ENCODE assay signal across 21 cellular contexts in genomic region chr3:86029590-86029989, GRCh38.
DNase-seq lines count a peak whose midpoint lies in the region; ATAC-seq and TF ChIP-seq lines count a peak whose summit lies in the region.
"Had no signal": no experiment of that assay in that cellular context is flagged by ENCODE, and none has a peak within 500 bp of the region (broad histone marks: within the 10 kb centered on the region; RNA-seq: fewer than 3 reads in every experiment).

No MANE protein-coding gene starts in this region.

- no peak overlapping the region for H3K9ac ChIP-seq in mammary epithelial cell (ENCODE audit: insufficient read depth, low read length)

- no peak overlapping the region for H3K4me3 ChIP-seq in GM23338
- H3K4me3 ChIP-seq in mammary epithelial cell (replicated peaks in 1 of 3; ENCODE audit: insufficient read depth in 1 of 3, low read depth in 2 of 3, low read length in 3 of 3) = no peak overlapping the region
- H3K4me3 ChIP-seq: gastroesophageal sphincter, right atrium auricular region, upper lobe of left lung had no signal

- H3F3A ChIP-seq in GM23338 (replicated peaks; ENCODE audit: low read depth) = no peaks in the 10 kb centered on the region

- H3K27ac ChIP-seq in GM23338 (ENCODE audit: low read depth) (no peak overlapping the region), mammary epithelial cell (ENCODE audit: insufficient read depth, low read depth, low read length) (no peak overlapping the region)
- H3K27ac ChIP-seq: gastroesophageal sphincter, right atrium auricular region, upper lobe of left lung had no signal

- H3K9me3 Mint-ChIP-seq in GM23338 = no peaks in the 10 kb centered on the region

- no peaks in the 10 kb centered on the region for H3K4me1 ChIP-seq in GM23338 (ENCODE audit: insufficient read depth)
- no peaks in the 10 kb centered on the region for H3K4me1 ChIP-seq in mammary epithelial cell (ENCODE audit: insufficient read depth, low read length)
- H3K4me1 ChIP-seq: BE2C, Caco-2, gastroesophageal sphincter, right atrium auricular region, upper lobe of left lung had no signal

- H3K79me2 ChIP-seq in GM23338 (replicated peaks; ENCODE audit: insufficient read depth) (no peaks in the 10 kb centered on the region), mammary epithelial cell (ENCODE audit: insufficient read depth, low read length) (no peaks in the 10 kb centered on the region)

- H3K27me3 Mint-ChIP-seq in GM23338 (ENCODE audit: insufficient read depth, low read depth, poor library complexity) = no peaks in the 10 kb centered on the region
- H3K27me3 Mint-ChIP-seq: activated CD4-positive, alpha-beta memory T cell treated with anti-CD3 and anti-CD28 coated beads for 36 hours; memory B cell; naive thymus-derived CD4-positive, alpha-beta T cell had no signal

- no peak overlapping the region for H2AFZ ChIP-seq in GM23338
- no peak overlapping the region for H2AFZ ChIP-seq in mammary epithelial cell (ENCODE audit: low read depth, low read length)

- DNase-seq in GM23338 (ENCODE audit: low spot score) = peak; percentile 3
- DNase-seq in NCI-H226 = peak; percentile 59
- DNase-seq in mammary epithelial cell = peak; percentile 15
- no peak for DNase-seq in omental fat pad (ENCODE audit: low spot score)
- no peak for DNase-seq in AML-193 (lab: John Stamatoyannopoulos, UW)
- no peak for DNase-seq in GM13976 (ENCODE audit: low spot score)
- DNase-seq: activated CD4-positive, alpha-beta memory T cell treated with anti-CD3 and anti-CD28 coated beads for 36 hours; activated naive CD4-positive, alpha-beta T cell treated with Interleukin-2 at 50 U/mL for 16 hours; BE2C; Caco-2; cerebellar nuclear complex; naive thymus-derived CD4-positive, alpha-beta T cell; NCI-H1092; NCI-H82; upper lobe of left lung had no signal

- H3K9me2 ChIP-seq in GM23338 (ENCODE audit: insufficient read depth) = no peaks in the 10 kb centered on the region

- no peaks in the 10 kb centered on the region; the same call in 1 of the 3 replicates for H3K4me1 Mint-ChIP-seq in GM23338
- H3K4me1 Mint-ChIP-seq: memory B cell; naive thymus-derived CD4-positive, alpha-beta T cell had no signal

- in situ Hi-C loops in mammary epithelial cell (cut with MboI; ENCODE audit: low sequenced_read_pairs in 2 of 2) = no loop called here
- in situ Hi-C loops in GM13976 (cut with MboI; ENCODE audit: low sequenced_read_pairs, unreplicated experiment) = no loop called here

- CTCF ChIA-PET in mammary epithelial cell (lab: Charles Lee; ENCODE audit: low non-redundant PET) = no interaction called here

- intact Hi-C loops in mammary epithelial cell (cut with micrococcal nuclease) = no loop called here

- H3K36me3 ChIP-seq in GM23338 (ENCODE audit: insufficient read depth) (no peaks in the 10 kb centered on the region), mammary epithelial cell (ENCODE audit: insufficient read depth, low read length) (no peaks in the 10 kb centered on the region)
- H3K36me3 ChIP-seq: BE2C, gastroesophageal sphincter, right atrium auricular region, upper lobe of left lung had no signal

- H3K27ac Mint-ChIP-seq in GM23338 = peak overlapping the region; percentile 31; the same call in 1 of the 2 replicates
- H3K27ac Mint-ChIP-seq: activated CD4-positive, alpha-beta memory T cell treated with anti-CD3 and anti-CD28 coated beads for 36 hours; memory B cell; naive thymus-derived CD4-positive, alpha-beta T cell; T-helper 1 cell treated with Interleukin-12 subunit alpha and Interleukin-12 subunit beta and Interleukin-4 antibody, amounts not matched to agents 30 μg/mL and 1 μg/mL, for 36 hours had no signal

- H3K9me3 ChIP-seq in mammary epithelial cell (replicated peaks; ENCODE audit: insufficient read depth, low read length) = no peaks in the 10 kb centered on the region
- H3K9me3 ChIP-seq: BE2C, Caco-2, gastroesophageal sphincter, right atrium auricular region, upper lobe of left lung had no signal

- no peaks in the 10 kb centered on the region for H3K36me3 Mint-ChIP-seq in GM23338 (ENCODE audit: low read depth)
- H3K36me3 Mint-ChIP-seq: activated CD4-positive, alpha-beta memory T cell treated with anti-CD3 and anti-CD28 coated beads for 36 hours; memory B cell; naive thymus-derived CD4-positive, alpha-beta T cell had no signal

- no TSS peak for BruUV-seq in mammary epithelial cell (replicated peaks; lab: Mats Ljungman, UMichigan)

- dilution Hi-C loops in mammary epithelial cell (cut with HindIII; ENCODE audit: low sequenced_read_pairs) = no loop called here

- ATAC-seq in GM23338 (no peak), omental fat pad (ENCODE audit: low FRiP score) (peak; percentile 57), GM19324 (IDR thresholded peaks at IDR 0.05; ENCODE audit: low FRiP score, unreplicated experiment) (no peak)
- ATAC-seq: esophagus mucosa; gastroesophageal sphincter; naive thymus-derived CD4-positive, alpha-beta T cell had no signal

- 100% methylated on average over 1 of the region's 1 CpG for WGBS in mammary epithelial cell (ENCODE audit: low coverage, missing lambda C conversion rate)

- H4K20me1 ChIP-seq in GM23338 (replicated peaks; ENCODE audit: insufficient read depth) (no peaks in the 10 kb centered on the region), mammary epithelial cell (ENCODE audit: insufficient read depth, low read length) (no peaks in the 10 kb centered on the region)

- H3K4me3 Mint-ChIP-seq in GM23338 = no peak overlapping the region
- H3K4me3 Mint-ChIP-seq: activated CD4-positive, alpha-beta memory T cell treated with anti-CD3 and anti-CD28 coated beads for 36 hours; memory B cell; naive thymus-derived CD4-positive, alpha-beta T cell; T-helper 1 cell treated with Interleukin-12 subunit alpha and Interleukin-12 subunit beta and Interleukin-4 antibody, amounts not matched to agents 30 μg/mL and 1 μg/mL, for 36 hours had no signal

- H3K4me2 ChIP-seq in GM23338 (no peak overlapping the region), mammary epithelial cell (ENCODE audit: insufficient read depth, low read depth, low read length) (no peak overlapping the region)

- H3K27me3 ChIP-seq in GM23338 (ENCODE audit: insufficient read depth) = no peaks in the 10 kb centered on the region
- no peaks in the 10 kb centered on the region for H3K27me3 ChIP-seq in mammary epithelial cell (ENCODE audit: insufficient read depth, low read length)
- H3K27me3 ChIP-seq: BE2C, gastroesophageal sphincter, right atrium auricular region, upper lobe of left lung had no signal

- TF ChIP-seq CTCF in GM23338 (conservative IDR thresholded peaks at IDR 0.05; ENCODE audit: low read depth in 2 of 2) = no peak
- TF ChIP-seq CTCF in mammary epithelial cell (conservative IDR thresholded peaks at IDR 0.05 in 1 of 2, IDR thresholded peaks at IDR 0.05 in 1 of 2; ENCODE audit: extremely low read depth in 1 of 2, insufficient read depth in 1 of 2, low read depth in 1 of 2, low read length in 2 of 2) = no peak
- TF ChIP-seq CTCF in omental fat pad (IDR thresholded peaks at IDR 0.05) = no peak
- no peak for TF ChIP-seq CTCF in GM13976 (IDR thresholded peaks at IDR 0.05; ENCODE audit: borderline replicate concordance, control extremely low read depth, extremely low read depth, insufficient read depth, missing control alignments)

TF ChIP-seq in GM23338, 12 proteins besides CTCF, POLR2A, EP300 and RAD21:
- TF ChIP-seq POLR2AphosphoS5 (IDR thresholded peaks at IDR 0.05; ENCODE audit: low read depth) (no peak), EZH2 (IDR thresholded peaks at IDR 0.05; ENCODE audit: low read depth, unreplicated experiment) (no peak), ZNF114 (CRISPR knock-in tag; IDR thresholded peaks at IDR 0.05) (no peak), EZH2phosphoT487 (IDR thresholded peaks at IDR 0.05; ENCODE audit: unreplicated experiment) (no peak), NANOG (IDR thresholded peaks at IDR 0.05; ENCODE audit: borderline replicate concordance) (no peak)

Comparison
In these comparisons a context has a peak if more than half of its experiments do, and no peak if none do; other contexts are left out.
1. DNase-seq: peak in GM23338 (single experiment), NCI-H226 (single experiment) and mammary epithelial cell (single experiment); none in omental fat pad (single experiment), AML-193 (0 of 2) and GM13976 (single experiment).